In genomic region chr5:180810210-180811011, GRCh38 we compare ENCODE assay signal across 8 cellular contexts. TPM values are rescaled to one million over a fixed set of nuclear protein-coding genes. Genes with fewer than 3 reads are reported as not detected.
DNase-seq lines count a peak whose midpoint lies in the region; ATAC-seq and TF ChIP-seq lines count a peak whose summit lies in the region.

No MANE protein-coding gene starts in this region.

- CTCF ChIA-PET in IMR-90 (lab: Yijun Ruan, JAX), result no interaction called here

- peak overlapping the region; percentile 100 for H3K14ac ChIP-seq in IMR-90 (replicated peaks; ENCODE audit: low read depth, low read length)

- H3K36me3 Mint-ChIP-seq in activated T-cell treated with anti-CD3 and anti-CD28 coated beads, Interleukin-2, amount 50 U/mL, for 24 hours (ENCODE audit: low read depth), result peaks cover 29% of the 10 kb centered on the region

- no TSS peak for BruUV-seq in IMR-90 (replicated peaks; lab: Mats Ljungman, UMichigan)

- peak overlapping the region; percentile 98 to 100 for H4K8ac ChIP-seq in IMR-90 (ENCODE audit: low read depth in 2 of 2, low read length in 2 of 2)

- TF ChIP-seq CTCF in IMR-90 (conservative IDR thresholded peaks at IDR 0.05; ENCODE audit: low read depth, low read length), result no peak

- H3K27me3 Mint-ChIP-seq in activated T-cell treated with anti-CD3 and anti-CD28 coated beads, Interleukin-2, amount 50 U/mL, for 24 hours, result no peaks in the 10 kb centered on the region

- peak overlapping the region; percentile 92 for H3K23ac ChIP-seq in IMR-90 (ENCODE audit: low read depth, low read length)

- H2AFZ ChIP-seq in IMR-90 (replicated peaks; ENCODE audit: low read length, poor library complexity), result peak overlapping the region; percentile 100

- peak overlapping the region; percentile 76; the same call in 1 of the 3 replicates for H2BK15ac ChIP-seq in IMR-90 (ENCODE audit: low read depth, low read length)

- H3K4me2 ChIP-seq in IMR-90 (ENCODE audit: low read depth, low read length), result peak overlapping the region; percentile 79

- H4K20me1 ChIP-seq in IMR-90 (ENCODE audit: insufficient read depth, low read length), result no peaks in the 10 kb centered on the region

- H2BK5ac ChIP-seq in IMR-90 (ENCODE audit: low read depth, low read length, poor library complexity, severe bottlenecking), result peak overlapping the region; percentile 99

- H3K36me3 ChIP-seq in IMR-90 (ENCODE audit: control insufficient read depth, insufficient read depth, low read length) (peaks cover 7% of the 10 kb centered on the region; the same call in 1 of the 2 replicates), muscle layer of colon (ENCODE audit: insufficient read depth, low read length) (peaks cover 9% of the 10 kb centered on the region)

- H2BK120ac ChIP-seq in IMR-90 (ENCODE audit: low read depth, low read length), result peak overlapping the region; percentile 98

- peak overlapping the region; percentile 83 for H2BK20ac ChIP-seq in IMR-90 (ENCODE audit: low read depth, low read length)

- no peaks in the 10 kb centered on the region for H3K9me3 Mint-ChIP-seq in activated T-cell treated with anti-CD3 and anti-CD28 coated beads, Interleukin-2, amount 50 U/mL, for 24 hours

- ATAC-seq in GM21576 (IDR thresholded peaks at IDR 0.05; ENCODE audit: unreplicated experiment) (peak; percentile 61), IMR-90 (ENCODE audit: low read depth) (peak; percentile 91)

- H4K91ac ChIP-seq in IMR-90 (ENCODE audit: insufficient read depth, low read depth, low read length), result peak overlapping the region; percentile 99

- peak overlapping the region; percentile 100 for H3K4ac ChIP-seq in IMR-90 (ENCODE audit: low read depth, low read length)

- DNase-seq in DMS153 treated with DMSO at 0.1 percent for 48 hours (lab: John Stamatoyannopoulos, UW; ENCODE audit: unreplicated experiment) (peak; percentile 66), IMR-90 (peak; percentile 90), OCI-M1 (lab: John Stamatoyannopoulos, UW) (peak; percentile 97), erythroblast (lab: John Stamatoyannopoulos, UW) (peak; percentile 97 to 99)
- peak; percentile 98 for DNase-seq in activated T-cell treated with anti-CD3 and anti-CD28 coated beads, Interleukin-2, amount 50 U/mL, for 24 hours
- DNase-seq in stimulated activated CD8-positive, alpha-beta memory T cell treated with anti-CD3 and anti-CD28 coated beads, Interleukin-7, amount 100 ng/mL, for 1 hour (ENCODE audit: low read depth in 2 of 2), result peak; percentile 91 to 92

- peak overlapping the region; percentile 97 for H2AK5ac ChIP-seq in IMR-90 (ENCODE audit: low read depth, low read length)

- intact Hi-C loops in IMR-90 (cut with micrococcal nuclease), result loop anchor here (1.0 kb wide), 1 partner anchor 21 kb away; no protein-coding TSS in a partner anchor

- H3K9ac ChIP-seq in IMR-90 (ENCODE audit: low read depth, low read length) (peak overlapping the region; percentile 93), muscle layer of colon (ENCODE audit: low read length) (peak overlapping the region; percentile 85)

- H3K18ac ChIP-seq in IMR-90 (ENCODE audit: low read depth, low read length), result peak overlapping the region; percentile 96

- peak overlapping the region; percentile 98 for H4K5ac ChIP-seq in IMR-90 (ENCODE audit: low read depth, low read length)

- H3K9me3 ChIP-seq in IMR-90 (ENCODE audit: control insufficient read depth, insufficient read depth, low read length), result no peaks in the 10 kb centered on the region
- no peaks in the 10 kb centered on the region for H3K9me3 ChIP-seq in muscle layer of colon (ENCODE audit: low read length)

- H3K56ac ChIP-seq in IMR-90 (ENCODE audit: extremely low read depth, insufficient read depth, low read length), result peak overlapping the region; percentile 91

- dilution Hi-C loops in IMR-90 (cut with HindIII; ENCODE audit: low sequenced_read_pairs, unreplicated experiment), result no loop called here

- H3K79me1 ChIP-seq in IMR-90 (ENCODE audit: low read depth in 1 of 2, low read length in 2 of 2), result peaks cover 32 to 49% of the 10 kb centered on the region in 2 experiments

- peak overlapping the region; percentile 90 for H3K4me3 Mint-ChIP-seq in activated T-cell treated with anti-CD3 and anti-CD28 coated beads, Interleukin-2, amount 50 U/mL, for 24 hours

- H3K27me3 ChIP-seq in IMR-90 (ENCODE audit: control insufficient read depth, insufficient read depth, low read length) (no peaks in the 10 kb centered on the region), muscle layer of colon (ENCODE audit: control insufficient read depth in 1 of 2, insufficient read depth in 2 of 2, low read length in 2 of 2) (no peaks in the 10 kb centered on the region)

- POLR2A ChIA-PET in IMR-90 (lab: Charles Lee; ENCODE audit: unreplicated experiment), result interaction anchor here (0.6 to 1.0 kb wide), 6 partner anchors 8 to 503 kb away, joined by 3 to 5 read pairs (median 4); no protein-coding TSS in a partner anchor

- peak; percentile 73 for TF ChIP-seq POLR2A in IMR-90 (IDR thresholded peaks at IDR 0.05; ENCODE audit: low read depth, low read length)
- TF ChIP-seq POLR2A in erythroblast (IDR thresholded peaks at IDR 0.05; ENCODE audit: low read length), result peak; percentile 81

- WGBS in IMR-90 (ENCODE audit: extremely low coverage in 2 of 2, insufficient read length in 1 of 2), 2 experiments, result 1% methylated on average over 14 of the region's 74 CpGs; no CpG with 5 or more reads in 1 of the 2 experiments

- H3K4me1 ChIP-seq in IMR-90 (ENCODE audit: control insufficient read depth, insufficient read depth, low read length), result peaks cover 10% of the 10 kb centered on the region
- peaks cover 39% of the 10 kb centered on the region for H3K4me1 ChIP-seq in muscle layer of colon (ENCODE audit: insufficient read depth, low read length)

- in situ Hi-C loops in IMR-90 (cut with MboI; ENCODE audit: low sequenced_read_pairs), result no loop called here

- peaks cover 17% of the 10 kb centered on the region for H3K9me1 ChIP-seq in IMR-90 (ENCODE audit: insufficient read depth, low read length)

- H3K4me3 ChIP-seq in IMR-90 (ENCODE audit: insufficient read depth, low read depth, low read length) (peak overlapping the region; percentile 84), muscle layer of colon (ENCODE audit: low read depth in 1 of 2, low read length in 2 of 2) (peak overlapping the region; percentile 82)

- peak overlapping the region; percentile 99 for H3K27ac ChIP-seq in IMR-90 (ENCODE audit: insufficient read depth, low read length)
- H3K27ac ChIP-seq in muscle layer of colon (ENCODE audit: low read depth, low read length), result peak overlapping the region; percentile 98

- H2AK9ac ChIP-seq in IMR-90 (replicated peaks; ENCODE audit: low read depth, low read length, poor library complexity), result peak overlapping the region; percentile 99

- TF ChIP-seq RAD21 in IMR-90 (IDR thresholded peaks at IDR 0.05; ENCODE audit: low read length), result no peak

- H3K4me1 Mint-ChIP-seq in activated T-cell treated with anti-CD3 and anti-CD28 coated beads, Interleukin-2, amount 50 U/mL, for 24 hours (ENCODE audit: low read depth), result peaks cover 77% of the 10 kb centered on the region

- peak overlapping the region; percentile 100 for H3K27ac Mint-ChIP-seq in activated T-cell treated with anti-CD3 and anti-CD28 coated beads, Interleukin-2, amount 50 U/mL, for 24 hours

TF ChIP-seq in IMR-90, 13 proteins besides CTCF, POLR2A, EP300 and RAD21:
- TF ChIP-seq MAZ (IDR thresholded peaks at IDR 0.05; ENCODE audit: borderline replicate concordance, low read depth, low read length), result peak; percentile 79; the same call in 1 of the 2 replicates
- peak; percentile 75 for TF ChIP-seq RCOR1 (IDR thresholded peaks at IDR 0.05; ENCODE audit: insufficient replicate concordance, low read length)
- no peak for TF ChIP-seq CHD1 (IDR thresholded peaks at IDR 0.05; ENCODE audit: low read depth, low read length)
- no peak for TF ChIP-seq FOS (IDR thresholded peaks at IDR 0.05; ENCODE audit: low read depth, low read length)

RNA-seq across cellular contexts. Expression of gene MGAT1, which starts 7.8 kb away (rescaled TPM):
- 56.3 and 62.2 TPM in 2 replicates for total RNA-seq in IMR-90 (2012; rRNA removed)
- 141 and 150 TPM in 2 replicates for polyA plus RNA-seq in IMR-90 (2012; rRNA removed)
- 154 and 222 TPM in 2 replicates for polyA plus RNA-seq in IMR-90 (2012; cell fraction: cytosol; rRNA removed)
- 76.6 and 140 TPM in 2 replicates for polyA plus RNA-seq in IMR-90 (2012; cell fraction: nucleus; rRNA removed; ENCODE audit: low replicate concordance)

RNA-seq across cellular contexts. Expression of gene ZFP62, which starts 50.7 kb away (rescaled TPM):
- total RNA-seq in IMR-90 (2012; rRNA removed), result 20.3 and 29.7 TPM in 2 replicates
- 5.4 and 8.2 TPM in 2 replicates for polyA plus RNA-seq in IMR-90 (2012; rRNA removed)
- 0.59 and 1.5 TPM in 2 replicates for polyA plus RNA-seq in IMR-90 (2012; cell fraction: cytosol; rRNA removed)
- polyA plus RNA-seq in IMR-90 (2012; cell fraction: nucleus; rRNA removed; ENCODE audit: low replicate concordance), result 2.2 and 19.6 TPM in 2 replicates

Comparison
In these comparisons a context has a peak if more than half of its experiments do, and no peak if none do; other contexts are left out.
1. Peak in every context shown above with its lines: DNase-seq, ATAC-seq, H3K4me3 ChIP-seq and H3K27ac ChIP-seq.